Comparison of ENCODE assay signal across 8 cellular contexts in genomic region chr10:103855424-103855823, GRCh38. TPM values are rescaled to one million over a fixed set of nuclear protein-coding genes. Genes with fewer than 3 reads are reported as not detected.
A peak's percentile ranks its signal among the peaks of the same experiment; 100 is the strongest.
DNase-seq lines count a peak whose midpoint lies in the region; ATAC-seq and TF ChIP-seq lines count a peak whose summit lies in the region.

Gene SH3PXD2A (minus strand): TSS chr10:103855576. CDS start chr10:103855266, 310 bp downstream.

- no peak for TF ChIP-seq POLR2A in erythroblast (IDR thresholded peaks at IDR 0.05; ENCODE audit: low read length)

- H3K4me1 ChIP-seq in SJCRH30: peaks cover 13% of the 10 kb centered on the region

- DNase-seq in DMS 273 (lab: John Stamatoyannopoulos, UW; ENCODE audit: unreplicated experiment) (peak; percentile 74), DMS 273 treated with DMSO at 0.1 percent for 48 hours (lab: John Stamatoyannopoulos, UW) (no peak), SJCRH30 (peak; percentile 62 to 65), caudate nucleus (lab: John Stamatoyannopoulos, UW) (peak in 18 of 61 donors; percentile 20 to 74 (median 34)), left colon (peak in 1 of 2 donors; percentile 58), erythroblast (lab: John Stamatoyannopoulos, UW) (no peak)
- DNase-seq in stimulated activated naive CD8-positive, alpha-beta T cell treated with anti-CD3 and anti-CD28 coated beads, Interleukin-15, Interleukin-2, amounts not matched to agents 100 U/mL and 50 U/mL, for 24 hours: peak; percentile 17

- H3K27me3 ChIP-seq in SJCRH30: no peaks in the 10 kb centered on the region

- ATAC-seq in left colon (peak; percentile 41), HG03521 (IDR thresholded peaks at IDR 0.05; ENCODE audit: unreplicated experiment) (no peak)
- peak; percentile 41 for ATAC-seq in stimulated activated naive CD8-positive, alpha-beta T cell treated with anti-CD3 and anti-CD28 coated beads, Interleukin-15, Interleukin-2, amounts not matched to agents 100 U/mL and 50 U/mL, for 24 hours

- intact Hi-C loops in left colon (cut with DNase I, micrococcal nuclease): loop anchor here in 1 of 2 donors (5.0 kb wide), 1 partner anchor 138 kb away; no protein-coding TSS in a partner anchor

- H3K9me3 ChIP-seq in SJCRH30 (replicated peaks): no peaks in the 10 kb centered on the region

- no peaks in the 10 kb centered on the region for H3K36me3 ChIP-seq in SJCRH30

- H3K27ac ChIP-seq in SJCRH30: peak within 1 kb of the TSS; percentile 34; the same call in 1 of the 2 replicates
- peak within 1 kb of the TSS; percentile 2 for H3K27ac ChIP-seq in caudate nucleus (ENCODE audit: low read depth, low read length)

- H3K4me3 ChIP-seq in SJCRH30: peak within 1 kb of the TSS; percentile 76

RNA-seq across cellular contexts. Expression of gene SH3PXD2A, which starts in this region (rescaled TPM):
- total RNA-seq in SJCRH30 (2014; rRNA removed; shearing (Covaris generic)): 5.4 and 5.5 TPM in 2 replicates
- 10 to 100 TPM; 48.5 to 49.4 TPM for total RNA-seq in left colon

Comparison
In these comparisons a context has a peak if more than half of its experiments do, and no peak if none do; other contexts are left out.
1. DNase-seq: peak in DMS 273 (single experiment), SJCRH30 (2 of 2) and stimulated activated naive CD8-positive, alpha-beta T cell treated with anti-CD3 and anti-CD28 coated beads, Interleukin-15, Interleukin-2, amounts not matched to agents 100 U/mL and 50 U/mL, for 24 hours (single experiment); none in DMS 273 treated with DMSO at 0.1 percent for 48 hours (single experiment) and erythroblast (0 of 2).